In the genomic region with DNA sequence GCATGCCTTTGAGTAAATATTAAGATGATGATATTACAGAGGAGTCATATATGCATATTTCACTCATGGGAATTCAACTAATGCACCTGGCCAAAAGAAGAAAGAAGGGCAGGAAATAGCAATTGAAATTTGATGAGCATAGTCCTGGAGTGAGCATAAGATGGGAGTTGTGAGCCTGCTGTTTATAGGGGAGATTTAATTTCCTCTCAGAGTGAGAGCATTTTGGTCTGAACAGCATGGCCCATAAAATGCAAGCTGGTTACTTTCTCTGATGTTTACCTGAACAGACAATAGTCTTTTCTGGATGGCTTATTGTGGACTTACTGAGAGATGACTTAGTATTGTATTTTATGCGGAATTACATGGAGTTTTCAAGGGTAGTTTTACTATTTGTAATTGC, we compare ENCODE assay signal across 27 cellular contexts. TPM values are rescaled to one million over a fixed set of nuclear protein-coding genes. Genes with fewer than 3 reads are reported as not detected.
A peak's percentile ranks its signal among the peaks of the same experiment; 100 is the strongest.
DNase-seq lines count a peak whose midpoint lies in the region; ATAC-seq and TF ChIP-seq lines count a peak whose summit lies in the region.
"Had no signal": no experiment of that assay in that cellular context is flagged by ENCODE, and none has a peak within 500 bp of the region (broad histone marks: within the 10 kb centered on the region; RNA-seq: fewer than 3 reads in every experiment).

No MANE protein-coding gene starts in this region.

- H3K9me3 Mint-ChIP-seq in WTC11, result peaks cover 10% of the 10 kb centered on the region; the same call in 1 of the 2 replicates

- H3K27me3 Mint-ChIP-seq in WTC11 (ENCODE audit: low read depth), result no peaks in the 10 kb centered on the region

- DNase-seq in NCI-H510A treated with DMSO at 0.1 percent for 48 hours (lab: John Stamatoyannopoulos, UW) (peak; percentile 3), NCI-H510A (lab: John Stamatoyannopoulos, UW) (no peak), NCI-H69 (lab: John Stamatoyannopoulos, UW) (peak; percentile 1), WTC11 (ENCODE audit: low spot score) (no peak), erythroblast (lab: John Stamatoyannopoulos, UW) (no peak), KG1 (lab: John Stamatoyannopoulos, UW) (no peak)
- DNase-seq: 8988T; ACHN; BE2C; CD8-positive, alpha-beta memory T cell; DMS53; Kasumi-1; NCI-H1092 treated with DMSO at 0.1 percent for 48 hours; NCI-H1436; NCI-H187; NCI-H2081 treated with DMSO at 0.1 percent for 48 hours; NCI-H2227 treated with DMSO at 0.1 percent for 48 hours; NCI-H524; SHP77 treated with DMSO at 0.1 percent for 48 hours; T-helper 1 cell had no signal

- peak overlapping the region; percentile 75 for H3K27ac Mint-ChIP-seq in WTC11
- H3K27ac Mint-ChIP-seq: CD14-positive monocyte; CD8-positive, alpha-beta memory T cell had no signal

- peaks cover 23% of the 10 kb centered on the region for H3K36me3 Mint-ChIP-seq in WTC11
- H3K36me3 Mint-ChIP-seq: CD14-positive monocyte had no signal

- no peak for TF ChIP-seq CTCF in WTC11 (IDR thresholded peaks at IDR 0.05)

- peaks cover 55% of the 10 kb centered on the region for H3K4me1 Mint-ChIP-seq in WTC11
- H3K4me1 Mint-ChIP-seq: CD14-positive monocyte; CD8-positive, alpha-beta memory T cell had no signal

- no peak for ATAC-seq in WTC11
- no peak for ATAC-seq in HG02588 (IDR thresholded peaks at IDR 0.05; ENCODE audit: unreplicated experiment)
- ATAC-seq in HG03097 (IDR thresholded peaks at IDR 0.05; ENCODE audit: low FRiP score, unreplicated experiment), result no peak
- ATAC-seq: GM12878, HCT116, HepG2, Panc1 had no signal

- no peak overlapping the region for H3K4me3 Mint-ChIP-seq in WTC11
- H3K4me3 Mint-ChIP-seq: CD14-positive monocyte; CD8-positive, alpha-beta memory T cell had no signal

- POLR2A ChIA-PET in WTC11 (lab: Charles Lee), result interaction anchor here (1.0 kb wide), 1 partner anchor 185 kb away, joined by 3 read pairs; the partner anchor contains the start of gene PRSS48

- no peak for TF ChIP-seq POLR2A in erythroblast (IDR thresholded peaks at IDR 0.05; ENCODE audit: low read length)

- CTCF ChIA-PET in WTC11 (lab: Charles Lee), result no interaction called here

TF ChIP-seq in WTC11, 78 proteins besides CTCF, POLR2A, EP300 and RAD21:
- no peak for TF ChIP-seq NFYB (CRISPR knock-in tag; conservative IDR thresholded peaks at IDR 0.05; ENCODE audit: low read depth)
- TF ChIP-seq MLX (CRISPR knock-in tag; IDR thresholded peaks at IDR 0.05), result no peak
- TF ChIP-seq, protein P1, sequence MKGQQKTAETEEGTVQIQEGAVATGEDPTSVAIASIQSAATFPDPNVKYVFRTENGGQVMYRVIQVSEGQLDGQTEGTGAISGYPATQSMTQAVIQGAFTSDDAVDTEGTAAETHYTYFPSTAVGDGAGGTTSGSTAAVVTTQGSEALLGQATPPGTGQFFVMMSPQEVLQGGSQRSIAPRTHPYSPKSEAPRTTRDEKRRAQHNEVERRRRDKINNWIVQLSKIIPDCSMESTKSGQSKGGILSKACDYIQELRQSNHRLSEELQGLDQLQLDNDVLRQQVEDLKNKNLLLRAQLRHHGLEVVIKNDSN (CRISPR knock-in tag; IDR thresholded peaks at IDR 0.05), result no peak
- TF ChIP-seq SMAD3 (CRISPR knock-in tag; IDR thresholded peaks at IDR 0.05; ENCODE audit: borderline replicate concordance), result no peak
- TF ChIP-seq HMGXB4 (CRISPR knock-in tag; IDR thresholded peaks at IDR 0.05), result no peak
- TF ChIP-seq JAZF1 (CRISPR knock-in tag; IDR thresholded peaks at IDR 0.05), result no peak
- TF ChIP-seq SP1 (CRISPR knock-in tag; conservative IDR thresholded peaks at IDR 0.05), result no peak
- TF ChIP-seq RELA (CRISPR knock-in tag; IDR thresholded peaks at IDR 0.05; ENCODE audit: borderline replicate concordance), result no peak

RNA-seq across cellular contexts. Expression of gene FHIP1A, which starts 53.6 kb away (rescaled TPM):
- 64.2 to 68.6 TPM (median 67.5 TPM) in 3 replicates for total RNA-seq in WTC11 (2021)

Comparison
In these comparisons a context has a peak if more than half of its experiments do, and no peak if none do; other contexts are left out.
1. DNase-seq: peak in NCI-H510A treated with DMSO at 0.1 percent for 48 hours (single experiment) and NCI-H69 (single experiment); none in NCI-H510A (single experiment), WTC11 (single experiment), erythroblast (0 of 2) and KG1 (single experiment).